Comparison of ENCODE assay signal across 1 cellular context in genomic region chr19:2524840-2525723, GRCh38.
TF ChIP-seq lines count a peak whose summit lies in the region.

No MANE protein-coding gene starts in this region.

TF ChIP-seq in K562, 482 proteins besides CTCF, POLR2A, EP300 and RAD21 (continued from another document and continues in another):
- TF ChIP-seq, protein P1, sequence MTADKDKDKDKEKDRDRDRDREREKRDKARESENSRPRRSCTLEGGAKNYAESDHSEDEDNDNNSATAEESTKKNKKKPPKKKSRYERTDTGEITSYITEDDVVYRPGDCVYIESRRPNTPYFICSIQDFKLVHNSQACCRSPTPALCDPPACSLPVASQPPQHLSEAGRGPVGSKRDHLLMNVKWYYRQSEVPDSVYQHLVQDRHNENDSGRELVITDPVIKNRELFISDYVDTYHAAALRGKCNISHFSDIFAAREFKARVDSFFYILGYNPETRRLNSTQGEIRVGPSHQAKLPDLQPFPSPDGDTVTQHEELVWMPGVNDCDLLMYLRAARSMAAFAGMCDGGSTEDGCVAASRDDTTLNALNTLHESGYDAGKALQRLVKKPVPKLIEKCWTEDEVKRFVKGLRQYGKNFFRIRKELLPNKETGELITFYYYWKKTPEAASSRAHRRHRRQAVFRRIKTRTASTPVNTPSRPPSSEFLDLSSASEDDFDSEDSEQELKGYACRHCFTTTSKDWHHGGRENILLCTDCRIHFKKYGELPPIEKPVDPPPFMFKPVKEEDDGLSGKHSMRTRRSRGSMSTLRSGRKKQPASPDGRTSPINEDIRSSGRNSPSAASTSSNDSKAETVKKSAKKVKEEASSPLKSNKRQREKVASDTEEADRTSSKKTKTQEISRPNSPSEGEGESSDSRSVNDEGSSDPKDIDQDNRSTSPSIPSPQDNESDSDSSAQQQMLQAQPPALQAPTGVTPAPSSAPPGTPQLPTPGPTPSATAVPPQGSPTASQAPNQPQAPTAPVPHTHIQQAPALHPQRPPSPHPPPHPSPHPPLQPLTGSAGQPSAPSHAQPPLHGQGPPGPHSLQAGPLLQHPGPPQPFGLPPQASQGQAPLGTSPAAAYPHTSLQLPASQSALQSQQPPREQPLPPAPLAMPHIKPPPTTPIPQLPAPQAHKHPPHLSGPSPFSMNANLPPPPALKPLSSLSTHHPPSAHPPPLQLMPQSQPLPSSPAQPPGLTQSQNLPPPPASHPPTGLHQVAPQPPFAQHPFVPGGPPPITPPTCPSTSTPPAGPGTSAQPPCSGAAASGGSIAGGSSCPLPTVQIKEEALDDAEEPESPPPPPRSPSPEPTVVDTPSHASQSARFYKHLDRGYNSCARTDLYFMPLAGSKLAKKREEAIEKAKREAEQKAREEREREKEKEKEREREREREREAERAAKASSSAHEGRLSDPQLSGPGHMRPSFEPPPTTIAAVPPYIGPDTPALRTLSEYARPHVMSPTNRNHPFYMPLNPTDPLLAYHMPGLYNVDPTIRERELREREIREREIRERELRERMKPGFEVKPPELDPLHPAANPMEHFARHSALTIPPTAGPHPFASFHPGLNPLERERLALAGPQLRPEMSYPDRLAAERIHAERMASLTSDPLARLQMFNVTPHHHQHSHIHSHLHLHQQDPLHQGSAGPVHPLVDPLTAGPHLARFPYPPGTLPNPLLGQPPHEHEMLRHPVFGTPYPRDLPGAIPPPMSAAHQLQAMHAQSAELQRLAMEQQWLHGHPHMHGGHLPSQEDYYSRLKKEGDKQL (CRISPR knock-in tag; IDR thresholded peaks at IDR 0.05; ENCODE audit: borderline replicate concordance), result no peak
- TF ChIP-seq LCOR (CRISPR knock-in tag; IDR thresholded peaks at IDR 0.05) (no peak), MBD2 (IDR thresholded peaks at IDR 0.05; ENCODE audit: borderline replicate concordance, low read depth) (no peak), KHSRP (IDR thresholded peaks at IDR 0.05) (no peak), POLR2H (tag; IDR thresholded peaks at IDR 0.05; ENCODE audit: low read depth) (no peak), BCL6 (CRISPR knock-in tag; IDR thresholded peaks at IDR 0.05) (no peak), RFX5 (IDR thresholded peaks at IDR 0.05; ENCODE audit: low read depth, low read length) (no peak), E2F5 (CRISPR knock-in tag; IDR thresholded peaks at IDR 0.05) (no peak), EGR1 (conservative IDR thresholded peaks at IDR 0.05) (peak; percentile 52; the same call in 1 of the 2 replicates), SETDB1 (IDR thresholded peaks at IDR 0.05; ENCODE audit: low read length) (no peak), SRSF9 (IDR thresholded peaks at IDR 0.05; ENCODE audit: borderline replicate concordance, low read depth, low read length) (no peak), SIN3A (IDR thresholded peaks at IDR 0.05; ENCODE audit: borderline replicate concordance in 2 of 2, control insufficient read depth in 1 of 2, low read depth in 2 of 2, low read length in 2 of 2) (no peak), POU5F1 (IDR thresholded peaks at IDR 0.05; ENCODE audit: borderline replicate concordance, low read depth, low read length, partially characterized antibody) (no peak), TARDBP (IDR thresholded peaks at IDR 0.05) (0 out of 2 replicates have a peak, but pooled peaks have one; percentile 40), ZNF785 (CRISPR knock-in tag; IDR thresholded peaks at IDR 0.05) (no peak), ZNF695 (CRISPR knock-in tag; IDR thresholded peaks at IDR 0.05) (no peak), KAT2B (IDR thresholded peaks at IDR 0.05; ENCODE audit: low read depth, low read length) (no peak), PHF21A (IDR thresholded peaks at IDR 0.05; ENCODE audit: borderline replicate concordance, low read depth) (no peak), ZNF449 (CRISPR knock-in tag; IDR thresholded peaks at IDR 0.05) (no peak), RBM17 (IDR thresholded peaks at IDR 0.05; ENCODE audit: borderline replicate concordance, low read depth, low read length) (no peak), SUPT5H (IDR thresholded peaks at IDR 0.05) (no peak), HSF4 (CRISPR knock-in tag; IDR thresholded peaks at IDR 0.05; ENCODE audit: borderline replicate concordance) (no peak), RAD51 (IDR thresholded peaks at IDR 0.05; ENCODE audit: borderline replicate concordance, low read depth) (no peak), JUN (IDR thresholded peaks at IDR 0.05; ENCODE audit: borderline replicate concordance, low read depth, low read length) (peak; percentile 88), JUN (CRISPR knock-in tag; IDR thresholded peaks at IDR 0.05; ENCODE audit: borderline replicate concordance) (no peak), ADNP (tag; IDR thresholded peaks at IDR 0.05) (no peak), CBFB (CRISPR knock-in tag; IDR thresholded peaks at IDR 0.05) (no peak), RCOR1 (IDR thresholded peaks at IDR 0.05; ENCODE audit: borderline replicate concordance in 1 of 2, low read depth in 2 of 2, low read length in 2 of 2) (no peak), ZNF830 (CRISPR knock-in tag; IDR thresholded peaks at IDR 0.05) (no peak), FOXA1 (IDR thresholded peaks at IDR 0.05; ENCODE audit: borderline replicate concordance) (no peak), NBN (IDR thresholded peaks at IDR 0.05; ENCODE audit: low read depth) (no peak), TBL1XR1 (IDR thresholded peaks at IDR 0.05; ENCODE audit: low read length in 2 of 2) (no peak), USF1 (CRISPR knock-in tag; IDR thresholded peaks at IDR 0.05) (no peak; the same call in 1 of the 2 replicates), CCAR2 (IDR thresholded peaks at IDR 0.05; ENCODE audit: low read depth, low read length) (no peak), GTF2F1 (IDR thresholded peaks at IDR 0.05; ENCODE audit: low read depth, low read length) (no peak), DPF2 (IDR thresholded peaks at IDR 0.05) (no peak), ZNF644 (tag; IDR thresholded peaks at IDR 0.05; ENCODE audit: low read depth) (no peak), MEF2A (IDR thresholded peaks at IDR 0.05; ENCODE audit: control insufficient read depth, low read depth, low read length) (no peak), MYNN (IDR thresholded peaks at IDR 0.05) (no peak), MYNN (CRISPR knock-in tag; IDR thresholded peaks at IDR 0.05) (no peak), FUS (optimal IDR thresholded peaks at IDR 0.05; ENCODE audit: low read depth, low read length) (no peak), PTRF (tag; IDR thresholded peaks at IDR 0.05) (no peak), ZBTB1 (CRISPR knock-in tag; IDR thresholded peaks at IDR 0.05; ENCODE audit: borderline replicate concordance, low read depth) (0 out of 2 replicates have a peak, but pooled peaks have one; percentile 34), FOXP1 (CRISPR knock-in tag; IDR thresholded peaks at IDR 0.05) (no peak), SRSF3 (IDR thresholded peaks at IDR 0.05; ENCODE audit: insufficient read depth, low read length) (no peak), IFI16 (CRISPR knock-in tag; IDR thresholded peaks at IDR 0.05) (no peak), SPI1 (IDR thresholded peaks at IDR 0.05; ENCODE audit: borderline replicate concordance, low read depth, low read length) (no peak), PCBP1 (IDR thresholded peaks at IDR 0.05; ENCODE audit: low read depth, low read length, poor library complexity, severe bottlenecking) (no peak), SMARCA4 (IDR thresholded peaks at IDR 0.05) (no peak), MAZ (CRISPR knock-in tag; conservative IDR thresholded peaks at IDR 0.05 in 1 of 2, IDR thresholded peaks at IDR 0.05 in 1 of 2) (peak; percentile 43 to 47; a peak in 1 of 4 replicates), ZKSCAN1 (IDR thresholded peaks at IDR 0.05; ENCODE audit: low read depth, low read length) (no peak; the same call in 1 of the 2 replicates), ETV6 (IDR thresholded peaks at IDR 0.05; ENCODE audit: borderline replicate concordance in 1 of 2, low read depth in 2 of 2, low read length in 1 of 2) (no peak), ETV6 (CRISPR knock-in tag; IDR thresholded peaks at IDR 0.05; ENCODE audit: borderline replicate concordance) (no peak), PCBP2 (IDR thresholded peaks at IDR 0.05; ENCODE audit: low read depth, low read length, poor library complexity, severe bottlenecking) (no peak)
- TF ChIP-seq, protein P2, sequence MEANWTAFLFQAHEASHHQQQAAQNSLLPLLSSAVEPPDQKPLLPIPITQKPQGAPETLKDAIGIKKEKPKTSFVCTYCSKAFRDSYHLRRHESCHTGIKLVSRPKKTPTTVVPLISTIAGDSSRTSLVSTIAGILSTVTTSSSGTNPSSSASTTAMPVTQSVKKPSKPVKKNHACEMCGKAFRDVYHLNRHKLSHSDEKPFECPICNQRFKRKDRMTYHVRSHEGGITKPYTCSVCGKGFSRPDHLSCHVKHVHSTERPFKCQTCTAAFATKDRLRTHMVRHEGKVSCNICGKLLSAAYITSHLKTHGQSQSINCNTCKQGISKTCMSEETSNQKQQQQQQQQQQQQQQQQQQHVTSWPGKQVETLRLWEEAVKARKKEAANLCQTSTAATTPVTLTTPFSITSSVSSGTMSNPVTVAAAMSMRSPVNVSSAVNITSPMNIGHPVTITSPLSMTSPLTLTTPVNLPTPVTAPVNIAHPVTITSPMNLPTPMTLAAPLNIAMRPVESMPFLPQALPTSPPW (CRISPR knock-in tag; IDR thresholded peaks at IDR 0.05), result 0 out of 2 replicates have a peak, but pooled peaks have one; percentile 25
- TF ChIP-seq, protein P3, sequence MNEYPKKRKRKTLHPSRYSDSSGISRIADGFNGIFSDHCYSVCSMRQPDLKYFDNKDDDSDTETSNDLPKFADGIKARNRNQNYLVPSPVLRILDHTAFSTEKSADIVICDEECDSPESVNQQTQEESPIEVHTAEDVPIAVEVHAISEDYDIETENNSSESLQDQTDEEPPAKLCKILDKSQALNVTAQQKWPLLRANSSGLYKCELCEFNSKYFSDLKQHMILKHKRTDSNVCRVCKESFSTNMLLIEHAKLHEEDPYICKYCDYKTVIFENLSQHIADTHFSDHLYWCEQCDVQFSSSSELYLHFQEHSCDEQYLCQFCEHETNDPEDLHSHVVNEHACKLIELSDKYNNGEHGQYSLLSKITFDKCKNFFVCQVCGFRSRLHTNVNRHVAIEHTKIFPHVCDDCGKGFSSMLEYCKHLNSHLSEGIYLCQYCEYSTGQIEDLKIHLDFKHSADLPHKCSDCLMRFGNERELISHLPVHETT (CRISPR knock-in tag; conservative IDR thresholded peaks at IDR 0.05 in 1 of 2, IDR thresholded peaks at IDR 0.05 in 1 of 2), result no peak
- TF ChIP-seq, protein P4, sequence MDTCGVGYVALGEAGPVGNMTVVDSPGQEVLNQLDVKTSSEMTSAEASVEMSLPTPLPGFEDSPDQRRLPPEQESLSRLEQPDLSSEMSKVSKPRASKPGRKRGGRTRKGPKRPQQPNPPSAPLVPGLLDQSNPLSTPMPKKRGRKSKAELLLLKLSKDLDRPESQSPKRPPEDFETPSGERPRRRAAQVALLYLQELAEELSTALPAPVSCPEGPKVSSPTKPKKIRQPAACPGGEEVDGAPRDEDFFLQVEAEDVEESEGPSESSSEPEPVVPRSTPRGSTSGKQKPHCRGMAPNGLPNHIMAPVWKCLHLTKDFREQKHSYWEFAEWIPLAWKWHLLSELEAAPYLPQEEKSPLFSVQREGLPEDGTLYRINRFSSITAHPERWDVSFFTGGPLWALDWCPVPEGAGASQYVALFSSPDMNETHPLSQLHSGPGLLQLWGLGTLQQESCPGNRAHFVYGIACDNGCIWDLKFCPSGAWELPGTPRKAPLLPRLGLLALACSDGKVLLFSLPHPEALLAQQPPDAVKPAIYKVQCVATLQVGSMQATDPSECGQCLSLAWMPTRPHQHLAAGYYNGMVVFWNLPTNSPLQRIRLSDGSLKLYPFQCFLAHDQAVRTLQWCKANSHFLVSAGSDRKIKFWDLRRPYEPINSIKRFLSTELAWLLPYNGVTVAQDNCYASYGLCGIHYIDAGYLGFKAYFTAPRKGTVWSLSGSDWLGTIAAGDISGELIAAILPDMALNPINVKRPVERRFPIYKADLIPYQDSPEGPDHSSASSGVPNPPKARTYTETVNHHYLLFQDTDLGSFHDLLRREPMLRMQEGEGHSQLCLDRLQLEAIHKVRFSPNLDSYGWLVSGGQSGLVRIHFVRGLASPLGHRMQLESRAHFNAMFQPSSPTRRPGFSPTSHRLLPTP (IDR thresholded peaks at IDR 0.05; ENCODE audit: borderline replicate concordance, extremely low read depth, insufficient read length), result no peak
- TF ChIP-seq, protein P5, sequence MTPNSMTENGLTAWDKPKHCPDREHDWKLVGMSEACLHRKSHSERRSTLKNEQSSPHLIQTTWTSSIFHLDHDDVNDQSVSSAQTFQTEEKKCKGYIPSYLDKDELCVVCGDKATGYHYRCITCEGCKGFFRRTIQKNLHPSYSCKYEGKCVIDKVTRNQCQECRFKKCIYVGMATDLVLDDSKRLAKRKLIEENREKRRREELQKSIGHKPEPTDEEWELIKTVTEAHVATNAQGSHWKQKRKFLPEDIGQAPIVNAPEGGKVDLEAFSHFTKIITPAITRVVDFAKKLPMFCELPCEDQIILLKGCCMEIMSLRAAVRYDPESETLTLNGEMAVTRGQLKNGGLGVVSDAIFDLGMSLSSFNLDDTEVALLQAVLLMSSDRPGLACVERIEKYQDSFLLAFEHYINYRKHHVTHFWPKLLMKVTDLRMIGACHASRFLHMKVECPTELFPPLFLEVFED (CRISPR knock-in tag; conservative IDR thresholded peaks at IDR 0.05), result 0 out of 2 replicates have a peak, but pooled peaks have one; percentile 33
